ENCODE assay signal across 29 cellular contexts in genomic region chr4:122622400-122622799, GRCh38. TPM values are rescaled to one million over a fixed set of nuclear protein-coding genes. Genes with fewer than 3 reads are reported as not detected.
"Had no signal": no experiment of that assay in that cellular context is flagged by ENCODE, and none has a peak within 500 bp of the region (broad histone marks: within the 10 kb centered on the region; RNA-seq: fewer than 3 reads in every experiment).

No MANE protein-coding gene starts in this region.

- DNase-seq: effector CD8-positive, alpha-beta T cell; foreskin melanocyte; head of caudate nucleus; kidney; left cardiac atrium; left ventricle myocardium inferior; lower lobe of right lung; natural killer cell; posterior cingulate gyrus; spleen; stimulated activated CD4-positive, alpha-beta T cell treated with anti-CD3 and anti-CD28 coated beads, Interleukin-15, amount 100 ng/mL, for 24 hours; stimulated activated CD4-positive, alpha-beta T cell treated with anti-CD3 and anti-CD28 coated beads, Interleukin-1b, Interleukin-23, amount 100 ng/mL, for 48 hours; stimulated activated CD4-positive, alpha-beta T cell treated with anti-CD3 and anti-CD28 coated beads, Interleukin-4, amount 100 ng/mL, for 24 hours; tibial artery; upper lobe of left lung; uterus had no signal

- H3K9me3 ChIP-seq: left ventricle myocardium inferior, lower lobe of right lung, spleen, tibial artery, upper lobe of left lung, uterus had no signal

- H3K4me1 ChIP-seq: left ventricle myocardium inferior, spleen, uterus had no signal

- H3K4me3 ChIP-seq: hepatocyte, left ventricle myocardium inferior, lower lobe of right lung, spleen, tibial artery, upper lobe of left lung, uterus had no signal

- H3K9me3 Mint-ChIP-seq: memory B cell; natural killer cell; neural crest cell; stimulated activated memory B cell treated with anti-CD40 and anti-IgM and Interleukin-4, amounts not matched to agents 10 μg/mL and 1 μg/mL and 100 μg/mL, for 72 hours; stimulated activated naive CD8-positive, alpha-beta T cell treated with anti-CD3 and anti-CD28 coated beads, Interleukin-15, Interleukin-2, amounts not matched to agents 100 ng/mL and 50 ng/mL, for 24 hours had no signal

- ATAC-seq: left cardiac atrium; lower lobe of right lung; natural killer cell; sciatic nerve; stimulated activated memory B cell treated with anti-CD40 and anti-IgM and Interleukin-4, amounts not matched to agents 10 μg/mL and 1 μg/mL and 100 μg/mL, for 72 hours had no signal

- H3K27me3 ChIP-seq: hepatocyte, spleen, tibial artery, upper lobe of left lung, uterus had no signal

- H3K27ac Mint-ChIP-seq: memory B cell; mesothelial cell of epicardium; natural killer cell; stimulated activated memory B cell treated with anti-CD40 and anti-IgM and Interleukin-4, amounts not matched to agents 10 μg/mL and 1 μg/mL and 100 μg/mL, for 72 hours; stimulated activated naive CD8-positive, alpha-beta T cell treated with anti-CD3 and anti-CD28 coated beads, Interleukin-15, Interleukin-2, amounts not matched to agents 100 ng/mL and 50 ng/mL, for 24 hours had no signal

- H3K4me1 Mint-ChIP-seq: natural killer cell; stimulated activated memory B cell treated with anti-CD40 and anti-IgM and Interleukin-4, amounts not matched to agents 10 μg/mL and 1 μg/mL and 100 μg/mL, for 72 hours had no signal

- H3K4me3 Mint-ChIP-seq: memory B cell; mesothelial cell of epicardium; natural killer cell; neural crest cell; stimulated activated memory B cell treated with anti-CD40 and anti-IgM and Interleukin-4, amounts not matched to agents 10 μg/mL and 1 μg/mL and 100 μg/mL, for 72 hours; stimulated activated naive CD8-positive, alpha-beta T cell treated with anti-CD3 and anti-CD28 coated beads, Interleukin-15, Interleukin-2, amounts not matched to agents 100 ng/mL and 50 ng/mL, for 24 hours had no signal

- H3K27ac ChIP-seq: hepatocyte, left ventricle myocardium inferior, lower lobe of right lung, spleen, tibial artery, upper lobe of left lung, uterus had no signal

- H3K36me3 Mint-ChIP-seq: memory B cell; mesothelial cell of epicardium; natural killer cell; stimulated activated memory B cell treated with anti-CD40 and anti-IgM and Interleukin-4, amounts not matched to agents 10 μg/mL and 1 μg/mL and 100 μg/mL, for 72 hours had no signal

- H3K27me3 Mint-ChIP-seq: memory B cell had no signal

- H3K36me3 ChIP-seq: left ventricle myocardium inferior, lower lobe of right lung, spleen, tibial artery, upper lobe of left lung, uterus had no signal

RNA-seq across cellular contexts. Expression of gene IL21, which starts 1.5 kb away (rescaled TPM):
- total RNA-seq: hepatocyte, kidney, left cardiac atrium, left ventricle myocardium inferior, lower lobe of right lung, mesothelial cell of epicardium, mucosa of gallbladder, myocyte, natural killer cell, neural crest cell, osteocyte, pulmonary artery endothelial cell, sciatic nerve, skeletal muscle tissue, temporal lobe, upper lobe of left lung, uterus had no signal
